ENCODE assay signal across 8 cellular contexts in the genomic region with DNA sequence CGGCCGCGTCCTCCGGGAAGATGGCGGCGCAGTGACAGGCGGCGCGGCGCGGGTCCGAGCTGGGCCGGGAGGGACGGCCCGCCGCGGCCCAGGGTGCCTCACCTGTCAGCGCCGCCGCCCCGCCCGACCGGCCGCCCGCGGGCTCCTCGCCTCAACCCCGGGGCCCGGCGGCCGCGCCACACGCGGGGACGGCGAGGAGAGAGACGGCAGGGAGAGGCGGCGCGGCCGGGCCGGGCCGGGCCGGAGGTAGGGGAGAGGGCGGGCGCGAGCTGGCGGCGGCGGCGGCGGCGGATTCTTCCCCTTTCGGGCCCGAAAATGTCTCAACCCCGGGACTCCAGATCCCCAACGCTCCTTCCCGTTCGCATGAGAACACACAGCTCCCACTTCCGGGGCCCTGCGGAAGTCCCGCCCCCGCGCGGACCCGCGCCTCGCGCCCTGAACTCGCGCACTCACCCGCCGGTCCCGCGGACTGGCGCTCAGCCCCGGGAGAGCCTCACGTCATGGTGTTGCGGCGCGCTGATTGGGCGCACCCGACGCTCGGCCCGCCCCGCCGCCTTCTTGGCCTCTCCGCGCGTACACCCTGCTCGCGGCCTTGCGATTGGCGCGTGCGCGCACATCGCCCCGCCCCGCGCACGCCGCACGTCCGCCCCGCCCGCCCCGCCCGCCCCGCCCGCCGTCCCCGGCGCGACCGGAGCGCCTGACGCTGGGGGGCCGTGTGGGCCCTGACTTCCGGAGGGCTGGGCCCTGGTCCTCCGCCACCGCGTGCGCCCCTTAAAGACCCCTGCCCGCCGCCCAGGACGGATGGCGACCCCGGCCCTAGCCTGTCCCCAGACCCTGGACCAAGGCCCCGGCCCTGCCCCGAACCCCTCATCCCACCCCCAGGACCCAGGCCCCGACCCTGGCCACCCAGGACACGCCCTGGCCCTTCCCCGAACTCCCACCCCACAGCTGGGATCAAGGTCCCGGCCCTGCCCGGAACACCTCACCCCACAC. TPM values are rescaled to one million over a fixed set of nuclear protein-coding genes. Genes with fewer than 3 reads are reported as not detected.
A peak's percentile ranks its signal among the peaks of the same experiment; 100 is the strongest.
DNase-seq lines count a peak whose midpoint lies in the region; ATAC-seq and TF ChIP-seq lines count a peak whose summit lies in the region.

A gene (minus strand): TSS at position 380 of the 993 bp plus-strand sequence. CDS start 45,984 bp downstream, outside the sequence.

- peaks cover 23% of the 10 kb centered on the region for H3K4me1 ChIP-seq in KMS-11 (ENCODE audit: low read depth, poor library complexity, severe bottlenecking)
- H3K4me1 ChIP-seq in Panc1 (ENCODE audit: control insufficient read depth, insufficient read depth, low read length), result peaks cover 16% of the 10 kb centered on the region
- H3K4me1 ChIP-seq in esophagus (ENCODE audit: control insufficient read depth in 2 of 2, insufficient read depth in 2 of 2, low read length in 1 of 2), result no peaks in the 10 kb centered on the region
- H3K4me1 ChIP-seq in mucosa of stomach (ENCODE audit: control insufficient read depth, insufficient read depth, low read length), result peaks cover 9% of the 10 kb centered on the region

- DNase-seq in DMS79 (lab: John Stamatoyannopoulos, UW) (peak; percentile 45), Panc1 (ENCODE audit: low read depth, low spot score) (peak; percentile 56)
- peak; percentile 95 for DNase-seq in activated T-cell treated with anti-CD3 and anti-CD28 coated beads, Interleukin-2, amount 50 U/mL, for 4 hours
- DNase-seq in stimulated activated CD8-positive, alpha-beta memory T cell treated with anti-CD3 and anti-CD28 coated beads, Interleukin-4, amount 100 ng/mL, for 48 hours, result peak; percentile 96

- H3K27ac ChIP-seq in KMS-11, result peak within 1 kb of the TSS; percentile 61
- H3K27ac ChIP-seq in Panc1 (ENCODE audit: low read length), result peak within 1 kb of the TSS; percentile 75
- H3K27ac ChIP-seq in esophagus (ENCODE audit: low read depth in 2 of 2, low read length in 1 of 2), result peak within 1 kb of the TSS; percentile 98 to 99

- WGBS in esophagus, 2 donors, result 0 to 1% methylated on average over 82 to 137 of the region's 137 CpGs

- intact Hi-C loops in Panc1 (cut with micrococcal nuclease; ENCODE audit: unreplicated experiment), result no loop called here

- H3K9me3 Mint-ChIP-seq in activated T-cell treated with anti-CD3 and anti-CD28 coated beads, Interleukin-2, amount 50 U/mL, for 4 hours, result no peaks in the 10 kb centered on the region

- ATAC-seq in GM21786 (IDR thresholded peaks at IDR 0.05; ENCODE audit: unreplicated experiment) (peak; percentile 88), Panc1 (peak; percentile 96)
- peak; percentile 98 for ATAC-seq in activated T-cell treated with anti-CD3 and anti-CD28 coated beads, Interleukin-2, amount 50 U/mL, for 4 hours

- POLR2A ChIA-PET in Panc1 (lab: Charles Lee), result interaction anchor here (0.6 kb wide), 1 partner anchor 35 kb away, joined by 3 read pairs; no protein-coding TSS in a partner anchor

- H3K9me3 ChIP-seq in Panc1 (ENCODE audit: control insufficient read depth, insufficient read depth, low read depth, low read length), result no peaks in the 10 kb centered on the region
- no peaks in the 10 kb centered on the region for H3K9me3 ChIP-seq in esophagus (ENCODE audit: control insufficient read depth in 2 of 2, insufficient read depth in 1 of 2, low read depth in 1 of 2, low read length in 1 of 2)
- H3K9me3 ChIP-seq in mucosa of stomach (ENCODE audit: control insufficient read depth, low read length), result no peaks in the 10 kb centered on the region

- H3K4me3 ChIP-seq in KMS-11 (IDR thresholded peaks at IDR 0.05; ENCODE audit: insufficient read depth, low read depth, low read length) (no peak within 1 kb of the TSS), Panc1 (ENCODE audit: low read depth in 2 of 2, low read length in 2 of 2) (peak within 1 kb of the TSS; percentile 77 to 86), esophagus (ENCODE audit: low read depth in 1 of 2, low read length in 2 of 2) (peak within 1 kb of the TSS; percentile 72 to 99), mucosa of stomach (ENCODE audit: low read length) (peak within 1 kb of the TSS; percentile 14)

- H3K36me3 ChIP-seq in KMS-11 (ENCODE audit: insufficient read depth), result no peaks in the 10 kb centered on the region; the same call in 1 of the 2 replicates
- peaks cover 5% of the 10 kb centered on the region for H3K36me3 ChIP-seq in Panc1 (ENCODE audit: control insufficient read depth, insufficient read depth, low read length)
- H3K36me3 ChIP-seq in esophagus (ENCODE audit: control insufficient read depth in 2 of 2, insufficient read depth in 2 of 2, low read length in 1 of 2), result no peaks in the 10 kb centered on the region
- H3K36me3 ChIP-seq in mucosa of stomach (ENCODE audit: control insufficient read depth, insufficient read depth, low read length), result no peaks in the 10 kb centered on the region

- peak within 1 kb of the TSS; percentile 94 for H3K4me3 Mint-ChIP-seq in activated T-cell treated with anti-CD3 and anti-CD28 coated beads, Interleukin-2, amount 50 U/mL, for 4 hours

- H3K27me3 ChIP-seq in KMS-11 (ENCODE audit: insufficient read depth, low read depth) (no peaks in the 10 kb centered on the region), Panc1 (ENCODE audit: control insufficient read depth, insufficient read depth, low read length) (no peaks in the 10 kb centered on the region), esophagus (ENCODE audit: control insufficient read depth in 1 of 2, insufficient read depth in 2 of 2, low read length in 2 of 2) (no peaks in the 10 kb centered on the region), mucosa of stomach (ENCODE audit: control insufficient read depth, insufficient read depth, low read length) (no peaks in the 10 kb centered on the region)

- CTCF ChIA-PET in Panc1 (lab: Charles Lee), result no interaction called here

- BruUV-seq in Panc1 (replicated peaks; lab: Mats Ljungman, UMichigan), result no TSS peak

- peaks cover 37% of the 10 kb centered on the region for H4K20me1 ChIP-seq in KMS-11 (ENCODE audit: insufficient read depth)

- H3K79me2 ChIP-seq in KMS-11 (ENCODE audit: insufficient read depth, low read depth), result peaks cover 41% of the 10 kb centered on the region

- peak within 1 kb of the TSS; percentile 75 for H3K4me2 ChIP-seq in KMS-11

- no peaks in the 10 kb centered on the region for H3K27me3 Mint-ChIP-seq in activated T-cell treated with anti-CD3 and anti-CD28 coated beads, Interleukin-2, amount 50 U/mL, for 4 hours (ENCODE audit: low read depth)

- peaks cover 2% of the 10 kb centered on the region for H3K36me3 Mint-ChIP-seq in activated T-cell treated with anti-CD3 and anti-CD28 coated beads, Interleukin-2, amount 50 U/mL, for 4 hours (ENCODE audit: insufficient read depth)

- peaks cover 38% of the 10 kb centered on the region for H3K4me1 Mint-ChIP-seq in activated T-cell treated with anti-CD3 and anti-CD28 coated beads, Interleukin-2, amount 50 U/mL, for 4 hours (ENCODE audit: low read depth)

- TF ChIP-seq CTCF in KMS-11 (conservative IDR thresholded peaks at IDR 0.05; ENCODE audit: low read depth, low read length) (no peak), Panc1 (IDR thresholded peaks at IDR 0.05) (no peak)

- no peak within 1 kb of the TSS for H2AFZ ChIP-seq in KMS-11 (ENCODE audit: low read depth)

- H3K9ac ChIP-seq in KMS-11 (peak within 1 kb of the TSS; percentile 75), mucosa of stomach (ENCODE audit: low read length) (peak within 1 kb of the TSS; percentile 89)

- in situ Hi-C loops in Panc1 (cut with HindIII; ENCODE audit: low pct_unique_long_range_greater_than_20kb, low sequenced_read_pairs), result no loop called here

RNA-seq across cellular contexts. Expression of the gene that starts here (rescaled TPM):
- total RNA-seq in Panc1 (2021; ENCODE audit: unreplicated experiment), result 87.0 TPM
- polyA plus RNA-seq in Panc1 (2012; ENCODE audit: insufficient read length), result 35.9 TPM
- total RNA-seq in activated T-cell treated with anti-CD3 and anti-CD28 coated beads, Interleukin-2, amount 50 U/mL, for 4 hours, result 100 to 1,000 TPM; 126 to 143 (median 138) TPM
- polyA plus RNA-seq in esophagus, result 10 to 100 TPM; 19.7 to 22.4 TPM

Comparison
In these comparisons a context has a peak if more than half of its experiments do, and no peak if none do; other contexts are left out.
1. DNase-seq: peak in every context shown above with its lines; median percentile 96 in stimulated activated CD8-positive, alpha-beta memory T cell treated with anti-CD3 and anti-CD28 coated beads, Interleukin-4, amount 100 ng/mL, for 48 hours; 95 in activated T-cell treated with anti-CD3 and anti-CD28 coated beads, Interleukin-2, amount 50 U/mL, for 4 hours; 56 in Panc1; 45 in DMS79.